ENCODE assay signal across 15 cellular contexts in the genomic region with DNA sequence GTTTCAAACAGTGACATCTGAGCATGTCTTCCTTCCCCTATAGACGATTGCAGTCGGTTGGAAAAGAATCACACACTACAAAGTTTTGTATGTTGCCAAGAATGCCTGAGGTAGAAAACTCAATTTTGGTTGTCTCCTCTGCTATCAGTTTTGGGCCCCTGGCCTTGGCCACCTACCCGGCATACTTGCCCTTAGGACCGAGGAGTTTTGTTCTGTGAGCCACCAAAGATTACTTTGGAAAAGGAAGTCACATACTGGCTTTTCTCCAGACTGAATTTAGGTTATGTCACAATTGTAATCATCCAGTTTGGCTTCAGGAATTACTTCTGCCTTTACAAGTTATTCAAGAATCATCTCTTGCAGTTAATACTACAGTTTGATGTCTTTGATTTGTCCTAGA.
DNase-seq lines count a peak whose midpoint lies in the region; ATAC-seq and TF ChIP-seq lines count a peak whose summit lies in the region.
"Had no signal": no experiment of that assay in that cellular context is flagged by ENCODE, and none has a peak within 500 bp of the region (broad histone marks: within the 10 kb centered on the region; RNA-seq: fewer than 3 reads in every experiment).

No MANE protein-coding gene starts in this region.

- H3K4me2 ChIP-seq in parathyroid adenoma (ENCODE audit: low read length) = no peak overlapping the region
- H3K4me2 ChIP-seq: A549 had no signal

- TF ChIP-seq POLR2A in gastroesophageal sphincter (IDR thresholded peaks at IDR 0.05) = no peak

- no peak overlapping the region for H3K4me3 ChIP-seq in left ventricle myocardium inferior
- no peak overlapping the region for H3K4me3 ChIP-seq in gastroesophageal sphincter
- no peak overlapping the region for H3K4me3 ChIP-seq in parathyroid adenoma (ENCODE audit: low read depth, low read length)
- H3K4me3 ChIP-seq in upper lobe of right lung = no peak overlapping the region
- H3K4me3 ChIP-seq: A549 had no signal

- H2AFZ ChIP-seq in parathyroid adenoma = no peak overlapping the region

- H3K27me3 ChIP-seq in left ventricle myocardium inferior (ENCODE audit: low read depth) (no peaks in the 10 kb centered on the region), gastroesophageal sphincter (no peaks in the 10 kb centered on the region), parathyroid adenoma (ENCODE audit: control insufficient read depth, insufficient read depth, low read length) (no peaks in the 10 kb centered on the region), upper lobe of right lung (no peaks in the 10 kb centered on the region)

- intact Hi-C loops in left ventricle myocardium inferior (cut with micrococcal nuclease) (no loop called here), Right ventricle myocardium superior (cut with DNase I) (no loop called here), upper lobe of right lung (cut with DNase I) (no loop called here)

- peaks cover 97% of the 10 kb centered on the region for H3K4me1 ChIP-seq in left ventricle myocardium inferior
- H3K4me1 ChIP-seq in gastroesophageal sphincter = peaks cover 29 to 100% (median 33%) of the 10 kb centered on the region in 3 donors
- H3K4me1 ChIP-seq in parathyroid adenoma = peaks cover 7% of the 10 kb centered on the region
- peaks cover 76% of the 10 kb centered on the region for H3K4me1 ChIP-seq in upper lobe of right lung

- H3K9me3 ChIP-seq in left ventricle myocardium inferior (replicated peaks) = no peaks in the 10 kb centered on the region
- no peaks in the 10 kb centered on the region for H3K9me3 ChIP-seq in gastroesophageal sphincter
- no peaks in the 10 kb centered on the region for H3K9me3 ChIP-seq in parathyroid adenoma (ENCODE audit: control insufficient read depth, low read length)
- no peaks in the 10 kb centered on the region for H3K9me3 ChIP-seq in upper lobe of right lung
- H3K9me3 ChIP-seq: A549 had no signal

- no peak for DNase-seq in left ventricle myocardium inferior
- DNase-seq in Right ventricle myocardium superior = no peak
- no peak for DNase-seq in upper lobe of right lung
- DNase-seq in NCI-H524 (lab: John Stamatoyannopoulos, UW) = no peak
- no peak for DNase-seq in activated T-cell treated with anti-CD3 and anti-CD28 coated beads, Interleukin-2, amount 50 U/mL, for 1 hour
- DNase-seq in kidney glomerular epithelial cell (lab: John Stamatoyannopoulos, UW) = no peak
- DNase-seq: activated CD4-positive, alpha-beta T cell treated with anti-CD3 and anti-CD28 coated beads for 1 hour; NCI-H2029; NCI-H510A; stimulated activated CD4-positive, alpha-beta T cell treated with anti-CD3 and anti-CD28 coated beads, Interleukin-2, amount 100 ng/mL, for 48 hours; T-helper 2 cell had no signal

- no peak for TF ChIP-seq EP300 in gastroesophageal sphincter (IDR thresholded peaks at IDR 0.05)

- no peak for ATAC-seq in Right ventricle myocardium superior (ENCODE audit: poor library complexity)
- ATAC-seq in gastroesophageal sphincter = no peak
- ATAC-seq in upper lobe of right lung = no peak
- ATAC-seq: A549; natural killer cell treated with Interleukin-12 subunit alpha and Interleukin-12 subunit beta and Interleukin-15 and Interleukin-18, amount 100 ng/mL, for 72 hours had no signal

- H3K9ac ChIP-seq in parathyroid adenoma = no peak overlapping the region

- H3K36me3 ChIP-seq in left ventricle myocardium inferior (no peaks in the 10 kb centered on the region), gastroesophageal sphincter (peaks cover 0 to 7% of the 10 kb centered on the region in 2 donors), parathyroid adenoma (ENCODE audit: control insufficient read depth, insufficient read depth, low read length) (no peaks in the 10 kb centered on the region), upper lobe of right lung (peaks cover 4% of the 10 kb centered on the region)

- no peak for TF ChIP-seq CTCF in left ventricle myocardium inferior (IDR thresholded peaks at IDR 0.05; ENCODE audit: borderline replicate concordance)
- no peak for TF ChIP-seq CTCF in gastroesophageal sphincter (IDR thresholded peaks at IDR 0.05)
- TF ChIP-seq CTCF in parathyroid adenoma (IDR thresholded peaks at IDR 0.05) = no peak
- TF ChIP-seq CTCF in upper lobe of right lung (IDR thresholded peaks at IDR 0.05) = no peak

- peak overlapping the region; percentile 75 for H3K27ac ChIP-seq in left ventricle myocardium inferior (replicated peaks)
- H3K27ac ChIP-seq in gastroesophageal sphincter = peak overlapping the region; percentile 77 to 92 (median 84)
- peak overlapping the region; percentile 70 for H3K27ac ChIP-seq in parathyroid adenoma
- peak overlapping the region; percentile 39 for H3K27ac ChIP-seq in upper lobe of right lung
- H3K27ac ChIP-seq: A549 had no signal

- H3K79me2 ChIP-seq in parathyroid adenoma = no peaks in the 10 kb centered on the region

- 32 to 46% methylated on average over 4 of the region's 4 CpGs for WGBS in gastroesophageal sphincter (ENCODE audit: low coverage in 1 of 2), 2 donors
